ENCODE assay signal across 11 cellular contexts in the genomic region with DNA sequence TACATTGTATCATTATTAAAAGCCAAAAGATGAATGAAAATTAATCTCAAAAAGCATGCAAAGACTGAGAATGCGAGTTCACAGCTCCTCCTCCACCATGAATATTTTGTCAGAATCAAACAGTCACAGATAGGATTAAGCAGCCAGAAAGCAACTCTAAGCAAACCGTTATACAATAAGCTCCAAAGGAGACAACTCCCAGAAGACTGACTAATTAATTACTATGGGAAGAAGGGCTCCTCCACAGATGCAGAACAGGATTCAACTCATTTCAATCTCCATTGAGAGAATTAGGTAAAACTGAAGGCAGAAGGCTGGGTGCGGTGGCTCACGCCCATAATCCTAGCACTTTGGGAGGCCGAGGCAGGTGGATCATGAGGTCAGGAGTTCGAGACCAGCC.
A peak's percentile ranks its signal among the peaks of the same experiment; 100 is the strongest.
DNase-seq lines count a peak whose midpoint lies in the region; ATAC-seq and TF ChIP-seq lines count a peak whose summit lies in the region.
"Had no signal": no experiment of that assay in that cellular context is flagged by ENCODE, and none has a peak within 500 bp of the region (broad histone marks: within the 10 kb centered on the region; RNA-seq: fewer than 3 reads in every experiment).

No MANE protein-coding gene starts in this region.

- no peaks in the 10 kb centered on the region for H3K36me3 ChIP-seq in CD8-positive, alpha-beta memory T cell (ENCODE audit: insufficient read depth, low read length)
- H3K36me3 ChIP-seq in mesendoderm (ENCODE audit: control insufficient read depth, insufficient read depth, low read length), result no peaks in the 10 kb centered on the region

- no peak for TF ChIP-seq CTCF in 22Rv1 (IDR thresholded peaks at IDR 0.05)
- no peak for TF ChIP-seq CTCF in activated CD8-positive, alpha-beta T cell treated with anti-CD3 and anti-CD28 coated beads for 36 hours (IDR thresholded peaks at IDR 0.05)

- DNase-seq in CD8-positive, alpha-beta memory T cell, result no peak
- no peak for DNase-seq in activated CD8-positive, alpha-beta T cell treated with anti-CD3 and anti-CD28 coated beads for 36 hours
- DNase-seq in mesendoderm (peak; percentile 18), T1000 (lab: John Stamatoyannopoulos, UW) (no peak), NCI-H1694 (lab: John Stamatoyannopoulos, UW) (no peak), kidney tubule cell (ENCODE audit: low spot score) (no peak), NCI-H446 treated with DMSO at 0.1 percent for 48 hours (lab: John Stamatoyannopoulos, UW) (no peak)
- DNase-seq: left ventricle myocardium superior, NCI-H2029, SW 1271 had no signal

- H3K79me1 ChIP-seq in mesendoderm (ENCODE audit: low read length), result peaks cover 2% of the 10 kb centered on the region

- peak overlapping the region; percentile 42 for H3K4ac ChIP-seq in mesendoderm (ENCODE audit: low read depth, low read length)

- no CpG with 5 or more reads among the region's 6 CpGs for WGBS in mesendoderm (ENCODE audit: extremely low coverage, insufficient coverage, low lambda C conversion rate)

- no peak overlapping the region for H4K8ac ChIP-seq in mesendoderm (ENCODE audit: low read depth, low read length)

- H3K9ac ChIP-seq in mesendoderm (ENCODE audit: low read length), result no peak overlapping the region

- H3K23ac ChIP-seq in mesendoderm (ENCODE audit: low read length), result no peak overlapping the region

- H3K4me3 ChIP-seq in CD8-positive, alpha-beta memory T cell (ENCODE audit: low read length), result peak overlapping the region; percentile 13
- no peak overlapping the region for H3K4me3 ChIP-seq in mesendoderm (ENCODE audit: low read length)

- H3K4me2 ChIP-seq in mesendoderm (ENCODE audit: low read length), result no peak overlapping the region

- H2AK5ac ChIP-seq in mesendoderm (ENCODE audit: low read length), result no peak overlapping the region

- H3K27me3 ChIP-seq in CD8-positive, alpha-beta memory T cell (ENCODE audit: insufficient read depth, low read length, poor library complexity, severe bottlenecking), result no peaks in the 10 kb centered on the region
- no peaks in the 10 kb centered on the region for H3K27me3 ChIP-seq in mesendoderm (ENCODE audit: insufficient read depth, low read length, poor library complexity)

- no peak overlapping the region for H4K5ac ChIP-seq in mesendoderm (ENCODE audit: low read length)

- H2BK15ac ChIP-seq in mesendoderm (replicated peaks; ENCODE audit: low read depth), result no peak overlapping the region

- no peak for ATAC-seq in activated CD8-positive, alpha-beta T cell treated with anti-CD3 and anti-CD28 coated beads for 36 hours
- ATAC-seq: left ventricle myocardium superior had no signal

- H3K4me3 Mint-ChIP-seq in CD8-positive, alpha-beta memory T cell, result peak overlapping the region; percentile 2 to 68 (median 53)
- H3K4me3 Mint-ChIP-seq in activated CD8-positive, alpha-beta T cell treated with anti-CD3 and anti-CD28 coated beads for 36 hours, result peak overlapping the region; percentile 43

- CTCF ChIA-PET in CD8-positive, alpha-beta memory T cell (lab: Charles Lee), result interaction anchor here (0.9 to 1.8 kb wide), 5 partner anchors 12 to 120 kb away, joined by 3 to 5 read pairs (median 3); a partner anchor contains a TSS
- CTCF ChIA-PET in activated CD8-positive, alpha-beta T cell treated with anti-CD3 and anti-CD28 coated beads for 36 hours (lab: Charles Lee), result interaction anchor here (1.1 to 1.8 kb wide), 5 partner anchors 11 to 104 kb away, joined by 3 to 5 read pairs (median 5); a partner anchor contains a TSS

- peak overlapping the region; percentile 56 to 92 (median 88) for H3K27ac Mint-ChIP-seq in CD8-positive, alpha-beta memory T cell
- H3K27ac Mint-ChIP-seq in activated CD8-positive, alpha-beta T cell treated with anti-CD3 and anti-CD28 coated beads for 36 hours, result peak overlapping the region; percentile 88

- peaks cover 0 to 22% (median 8%) of the 10 kb centered on the region in 3 donors for H3K36me3 Mint-ChIP-seq in CD8-positive, alpha-beta memory T cell
- H3K36me3 Mint-ChIP-seq in activated CD8-positive, alpha-beta T cell treated with anti-CD3 and anti-CD28 coated beads for 36 hours (ENCODE audit: low read depth), result peaks cover 21% of the 10 kb centered on the region

- H3K4me1 Mint-ChIP-seq in CD8-positive, alpha-beta memory T cell, result peaks cover 82 to 96% (median 93%) of the 10 kb centered on the region in 3 donors
- peaks cover 81% of the 10 kb centered on the region for H3K4me1 Mint-ChIP-seq in activated CD8-positive, alpha-beta T cell treated with anti-CD3 and anti-CD28 coated beads for 36 hours (ENCODE audit: low read depth)

- H2BK120ac ChIP-seq in mesendoderm (ENCODE audit: low read depth, low read length), result no peak overlapping the region

- intact Hi-C loops in activated CD8-positive, alpha-beta T cell treated with anti-CD3 and anti-CD28 coated beads for 36 hours (cut with micrococcal nuclease), result no loop called here

- peak overlapping the region; percentile 54 for H3K27ac ChIP-seq in 22Rv1
- H3K27ac ChIP-seq in CD8-positive, alpha-beta memory T cell (ENCODE audit: low read depth, low read length), result no peak overlapping the region
- no peak overlapping the region for H3K27ac ChIP-seq in mesendoderm (ENCODE audit: low read depth, low read length)

- H3K79me2 ChIP-seq in mesendoderm (ENCODE audit: control insufficient read depth, insufficient read depth, low read length), result peaks cover 12% of the 10 kb centered on the region

- H3K9me3 ChIP-seq in CD8-positive, alpha-beta memory T cell (ENCODE audit: low read length), result no peaks in the 10 kb centered on the region

- H2BK5ac ChIP-seq in mesendoderm (ENCODE audit: low read length), result no peak overlapping the region

- peaks cover 91% of the 10 kb centered on the region for H3K4me1 ChIP-seq in CD8-positive, alpha-beta memory T cell (ENCODE audit: insufficient read depth, low read length)
- peaks cover 16% of the 10 kb centered on the region for H3K4me1 ChIP-seq in mesendoderm (ENCODE audit: control insufficient read depth, low read depth, low read length)

- H3K27me3 Mint-ChIP-seq in CD8-positive, alpha-beta memory T cell, result peaks cover 0 to 2% of the 10 kb centered on the region in 2 donors
- no peaks in the 10 kb centered on the region for H3K27me3 Mint-ChIP-seq in activated CD8-positive, alpha-beta T cell treated with anti-CD3 and anti-CD28 coated beads for 36 hours

- H3K9me3 Mint-ChIP-seq in CD8-positive, alpha-beta memory T cell, result no peaks in the 10 kb centered on the region
- no peaks in the 10 kb centered on the region for H3K9me3 Mint-ChIP-seq in activated CD8-positive, alpha-beta T cell treated with anti-CD3 and anti-CD28 coated beads for 36 hours

- POLR2A ChIA-PET in CD8-positive, alpha-beta memory T cell (lab: Charles Lee), result interaction anchor here (2.2 kb wide), 1 partner anchor 68 kb away, joined by 10 read pairs; a partner anchor contains a TSS
- POLR2A ChIA-PET in activated CD8-positive, alpha-beta T cell treated with anti-CD3 and anti-CD28 coated beads for 36 hours (lab: Charles Lee), result interaction anchor here (0.9 to 1.8 kb wide), 3 partner anchors 8 to 18 kb away, joined by 4 to 5 read pairs (median 5); no protein-coding TSS in a partner anchor

- no peak overlapping the region for H3K56ac ChIP-seq in mesendoderm (ENCODE audit: low read length)

- no peak overlapping the region for H3K18ac ChIP-seq in mesendoderm (ENCODE audit: low read length)
